22 cellular contexts compared by ENCODE assay signal in the genomic region with DNA sequence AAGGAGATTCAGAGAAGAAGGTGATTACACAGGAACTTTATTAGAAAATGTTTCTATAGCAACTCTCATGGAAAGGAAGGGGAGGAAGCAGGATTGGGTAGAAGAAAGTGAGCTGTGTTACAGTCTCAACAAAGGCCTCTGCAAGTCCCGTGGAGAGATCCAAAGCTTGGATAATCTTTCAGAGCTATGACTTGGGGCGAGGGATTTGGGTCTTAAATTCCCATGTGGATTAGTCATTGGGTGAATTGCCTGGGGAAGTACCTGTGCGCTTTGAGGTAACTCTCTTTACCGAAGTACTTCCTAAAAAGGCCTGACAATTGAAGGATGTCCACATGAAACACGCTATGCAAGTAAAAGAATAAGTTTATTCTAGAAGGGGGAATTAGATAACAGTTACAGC.
"Had no signal": no experiment of that assay in that cellular context is flagged by ENCODE, and none has a peak within 500 bp of the region (broad histone marks: within the 10 kb centered on the region; RNA-seq: fewer than 3 reads in every experiment).

No MANE protein-coding gene starts in this region.

- H3K9me3 ChIP-seq: gastrocnemius medialis, ovary, thoracic aorta had no signal

- H3K4me3 ChIP-seq: gastrocnemius medialis, heart left ventricle, lower lobe of right lung, ovary, sigmoid colon, thoracic aorta had no signal

- H3K27ac ChIP-seq: gastrocnemius medialis, heart left ventricle, lower lobe of right lung, ovary, sigmoid colon, thoracic aorta had no signal

- H3K36me3 ChIP-seq: gastrocnemius medialis, heart left ventricle, lower lobe of right lung, ovary, sigmoid colon, thoracic aorta had no signal

- H3K36me3 Mint-ChIP-seq: activated naive CD4-positive, alpha-beta T cell treated with anti-CD3 and anti-CD28 coated beads, Interleukin-2, amount 50 U/mL, for 72 hours; immature natural killer cell had no signal

- ATAC-seq: activated naive CD4-positive, alpha-beta T cell treated with anti-CD3 and anti-CD28 coated beads, Interleukin-2, amount 50 U/mL, for 72 hours; gastrocnemius medialis; heart left ventricle; left colon; lower lobe of right lung had no signal

- H3K27me3 ChIP-seq: gastrocnemius medialis, heart left ventricle, ovary, sigmoid colon had no signal

- H3K4me1 Mint-ChIP-seq: central memory CD8-positive, alpha-beta T cell; immature natural killer cell; neural crest cell had no signal

- H3K27me3 Mint-ChIP-seq: activated T-cell treated with anti-CD3 and anti-CD28 coated beads, Interleukin-2, amount 50 U/mL, for 24 hours; central memory CD8-positive, alpha-beta T cell had no signal

- H3K27ac Mint-ChIP-seq: activated T-cell treated with anti-CD3 and anti-CD28 coated beads, Interleukin-2, amount 50 U/mL, for 24 hours; immature natural killer cell had no signal

- H3K4me3 Mint-ChIP-seq: activated T-cell treated with anti-CD3 and anti-CD28 coated beads, Interleukin-2, amount 50 U/mL, for 24 hours; central memory CD8-positive, alpha-beta T cell; immature natural killer cell; neural crest cell had no signal

- H3K4me1 ChIP-seq: gastrocnemius medialis, heart left ventricle, lower lobe of right lung, sigmoid colon had no signal

- DNase-seq: activated CD4-positive, alpha-beta T cell treated with anti-CD3 and anti-CD28 coated beads for 1 hour; activated CD4-positive, alpha-beta T cell treated with anti-CD3 and anti-CD28 coated beads, Interleukin-2, amount 50 U/mL, for 48 hours; activated effector memory CD4-positive, alpha-beta T cell treated with Interleukin-2 at 50 U/mL for 16 hours; activated T-cell treated with anti-CD3 and anti-CD28 coated beads, Interleukin-2, amount 50 U/mL, for 24 hours; amniotic stem cell; cortex of kidney; effector CD4-positive, alpha-beta T cell; gastrocnemius medialis; heart left ventricle; immature natural killer cell; left colon; lower lobe of right lung; midbrain; ovary; sigmoid colon; stimulated activated CD4-positive, alpha-beta T cell treated with anti-CD3 and anti-CD28 coated beads, Interleukin-1b, Interleukin-23, amount 100 ng/mL, for 48 hours; T-helper 1 cell; T1000 had no signal
